Comparison of ENCODE assay signal across 19 cellular contexts in genomic region chr7:18378989-18379605, GRCh38.
"Had no signal": no experiment of that assay in that cellular context is flagged by ENCODE, and none has a peak within 500 bp of the region (broad histone marks: within the 10 kb centered on the region; RNA-seq: fewer than 3 reads in every experiment).

No MANE protein-coding gene starts in this region.

- DNase-seq: effector memory CD8-positive, alpha-beta T cell; foreskin fibroblast; immature natural killer cell; left colon; left ventricle myocardium superior; naive thymus-derived CD4-positive, alpha-beta T cell; nucleus accumbens; ovary; right cardiac atrium; stimulated activated CD4-positive, alpha-beta T cell treated with anti-CD3 and anti-CD28 coated beads, Interleukin-4, amount 100 ng/mL, for 1 hour; testis; upper lobe of right lung had no signal

- H3K9me3 ChIP-seq: esophagus muscularis mucosa, ovary, testis, tibial nerve, upper lobe of right lung, vagina had no signal

- H3K4me3 ChIP-seq: esophagus muscularis mucosa, lung, ovary, smooth muscle cell, testis, tibial nerve, upper lobe of right lung, vagina had no signal

- ATAC-seq: effector memory CD8-positive, alpha-beta T cell; left colon; left ventricle myocardium superior; naive thymus-derived CD4-positive, alpha-beta T cell; right cardiac atrium; stimulated activated memory B cell treated with anti-CD40 and anti-IgM and Interleukin-4, amounts not matched to agents 10 μg/mL and 1 μg/mL and 100 μg/mL, for 72 hours; upper lobe of right lung had no signal

- H3K36me3 ChIP-seq: esophagus muscularis mucosa, ovary, tibial nerve, upper lobe of right lung, vagina had no signal

- H3K27ac ChIP-seq: epithelial cell of prostate, esophagus muscularis mucosa, ovary, testis, tibial nerve, upper lobe of right lung, vagina had no signal

- H3K4me1 ChIP-seq: esophagus muscularis mucosa, testis, tibial nerve, upper lobe of right lung, vagina had no signal
